12 cellular contexts compared by ENCODE assay signal in the genomic region with DNA sequence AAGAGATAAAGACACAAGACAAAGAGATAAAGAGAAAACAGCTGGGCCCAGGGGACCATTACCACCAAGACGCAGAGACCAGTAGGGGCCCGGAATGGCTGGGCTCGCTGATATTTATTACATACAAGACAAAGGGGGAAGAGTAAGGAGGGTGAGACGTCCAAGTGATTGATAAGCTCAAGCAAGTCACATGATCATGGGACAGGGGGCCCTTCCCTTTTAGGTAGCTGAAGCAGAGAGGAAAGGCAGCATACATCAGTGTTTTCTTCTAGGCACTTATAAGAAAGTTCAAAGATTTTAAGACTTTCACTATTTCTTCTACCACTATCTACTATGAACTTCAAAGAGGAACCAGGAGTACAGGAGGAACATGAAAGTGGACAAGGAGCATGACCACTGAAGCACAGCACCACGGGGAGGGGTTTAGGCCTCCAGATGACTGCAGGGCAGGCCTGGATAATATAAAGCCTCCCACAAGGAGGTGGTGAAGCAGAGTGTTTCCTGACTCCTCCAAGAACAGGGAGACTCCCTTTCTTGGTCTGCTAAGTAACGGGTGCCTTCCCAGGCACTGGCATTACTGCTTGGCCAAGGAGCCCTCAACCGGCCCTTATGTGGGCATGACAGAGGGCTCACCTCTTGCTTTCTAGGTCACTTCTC.
A peak's percentile ranks its signal among the peaks of the same experiment; 100 is the strongest.
DNase-seq lines count a peak whose midpoint lies in the region; ATAC-seq and TF ChIP-seq lines count a peak whose summit lies in the region.
"Had no signal": no experiment of that assay in that cellular context is flagged by ENCODE, and none has a peak within 500 bp of the region (broad histone marks: within the 10 kb centered on the region; RNA-seq: fewer than 3 reads in every experiment).

No MANE protein-coding gene starts in this region.

- no peaks in the 10 kb centered on the region for H3K9me3 ChIP-seq in OCI-LY3 (ENCODE audit: insufficient read depth, low read length)
- H3K9me3 ChIP-seq in esophagus muscularis mucosa, result no peaks in the 10 kb centered on the region
- H3K9me3 ChIP-seq in neuronal stem cell (replicated peaks in 1 of 2; ENCODE audit: control insufficient read depth in 2 of 2, insufficient read depth in 1 of 2, low read depth in 1 of 2, low read length in 2 of 2), result peaks cover 0 to 1% of the 10 kb centered on the region in 2 donors
- H3K9me3 ChIP-seq in effector memory CD4-positive, alpha-beta T cell (ENCODE audit: control insufficient read depth, low read length), result no peaks in the 10 kb centered on the region
- H3K9me3 ChIP-seq: ascending aorta, pancreas had no signal

- peak overlapping the region; percentile 45; the same call in 1 of the 2 replicates for H2AFZ ChIP-seq in OCI-LY3 (ENCODE audit: low read depth, low read length)
- peak overlapping the region; percentile 37 for H2AFZ ChIP-seq in neuronal stem cell (ENCODE audit: low read length)

- no peak overlapping the region for H2BK120ac ChIP-seq in neuronal stem cell (ENCODE audit: low read depth, low read length)

- no peak overlapping the region for H3K4me3 Mint-ChIP-seq in T-cell
- H3K4me3 Mint-ChIP-seq: central memory CD8-positive, alpha-beta T cell had no signal

- no peak overlapping the region for H4K8ac ChIP-seq in neuronal stem cell (ENCODE audit: low read depth, low read length)

- H2BK15ac ChIP-seq in neuronal stem cell (ENCODE audit: low read length), result no peak overlapping the region

- no peaks in the 10 kb centered on the region for H3K79me1 ChIP-seq in neuronal stem cell (ENCODE audit: low read depth, low read length)

- no peak overlapping the region for H3K18ac ChIP-seq in neuronal stem cell (ENCODE audit: low read length)

- no peak for TF ChIP-seq CTCF in 22Rv1 (IDR thresholded peaks at IDR 0.05)
- no peak for TF ChIP-seq CTCF in OCI-LY3 (IDR thresholded peaks at IDR 0.05; ENCODE audit: low read depth, low read length)
- no peak for TF ChIP-seq CTCF in esophagus muscularis mucosa (IDR thresholded peaks at IDR 0.05)

- H3K9ac ChIP-seq in OCI-LY3 (ENCODE audit: low read length), result peak overlapping the region; percentile 43
- H3K9ac ChIP-seq in neuronal stem cell (ENCODE audit: low read depth, low read length, poor library complexity), result no peak overlapping the region

- ATAC-seq in T-cell (replicated peaks in 1 of 4), result no peak
- ATAC-seq in HG02623 (IDR thresholded peaks at IDR 0.05; ENCODE audit: unreplicated experiment), result no peak

- H3K27me3 ChIP-seq in OCI-LY3 (ENCODE audit: low read depth, low read length), result peaks cover 6% of the 10 kb centered on the region
- H3K27me3 ChIP-seq in esophagus muscularis mucosa, result no peaks in the 10 kb centered on the region
- peaks cover 0 to 2% (median 0%) of the 10 kb centered on the region in 3 experiments for H3K27me3 ChIP-seq in neuronal stem cell (ENCODE audit: control insufficient read depth in 3 of 3, insufficient read depth in 3 of 3, low read depth in 1 of 3, low read length in 3 of 3)
- no peaks in the 10 kb centered on the region for H3K27me3 ChIP-seq in effector memory CD4-positive, alpha-beta T cell (replicated peaks; ENCODE audit: control insufficient read depth, insufficient read depth, low read length, poor library complexity, severe bottlenecking)
- H3K27me3 ChIP-seq: ascending aorta, pancreas had no signal

- WGBS in esophagus muscularis mucosa, result 61% methylated on average over 7 of the region's 7 CpGs
- no CpG with 5 or more reads among the region's 7 CpGs for WGBS in neuronal stem cell (ENCODE audit: extremely low coverage in 2 of 2, insufficient read length in 2 of 2, insufficient replicate concordance in 1 of 2), 2 donors

- H3K4me1 ChIP-seq in OCI-LY3 (ENCODE audit: low read length), result peaks cover 16% of the 10 kb centered on the region
- peaks cover 9 to 20% (median 15%) of the 10 kb centered on the region in 4 donors for H3K4me1 ChIP-seq in esophagus muscularis mucosa
- no peaks in the 10 kb centered on the region for H3K4me1 ChIP-seq in neuronal stem cell (ENCODE audit: control insufficient read depth in 2 of 2, insufficient read depth in 1 of 2, low read depth in 1 of 2, low read length in 2 of 2)
- peaks cover 3% of the 10 kb centered on the region for H3K4me1 ChIP-seq in effector memory CD4-positive, alpha-beta T cell (ENCODE audit: control insufficient read depth, insufficient read depth, low read length, poor library complexity, severe bottlenecking)

- H3K79me2 ChIP-seq in OCI-LY3 (ENCODE audit: low read length), result no peaks in the 10 kb centered on the region

- peaks cover 11 to 19% (median 15%) of the 10 kb centered on the region in 3 donors for H3K4me1 Mint-ChIP-seq in T-cell

- DNase-seq in esophagus muscularis mucosa (ENCODE audit: extremely low spot score) (no peak), neuronal stem cell (ENCODE audit: low spot score) (no peak), Ammon's horn (ENCODE audit: low spot score) (no peak), T-cell (no peak)
- DNase-seq in effector memory CD4-positive, alpha-beta T cell, result no peak

- no peak overlapping the region for H3K23ac ChIP-seq in neuronal stem cell (ENCODE audit: low read depth, low read length, poor library complexity)

- H2AK5ac ChIP-seq in neuronal stem cell (ENCODE audit: low read depth, low read length), result no peak overlapping the region

- peak overlapping the region; percentile 34; the same call in 1 of the 2 replicates for H3K4me3 ChIP-seq in OCI-LY3 (ENCODE audit: low read length)
- H3K4me3 ChIP-seq in esophagus muscularis mucosa, result no peak overlapping the region
- H3K4me3 ChIP-seq in neuronal stem cell (ENCODE audit: low read length in 2 of 2), result no peak overlapping the region
- H3K4me3 ChIP-seq in effector memory CD4-positive, alpha-beta T cell (ENCODE audit: insufficient read depth, low read depth, low read length, poor library complexity, severe bottlenecking), result no peak overlapping the region
- H3K4me3 ChIP-seq: ascending aorta, pancreas had no signal

- no peak overlapping the region for H4K91ac ChIP-seq in neuronal stem cell (ENCODE audit: low read depth, low read length, poor library complexity)

- H2BK12ac ChIP-seq in neuronal stem cell (ENCODE audit: low read length), result no peak overlapping the region

- no peak for TF ChIP-seq POLR2A in esophagus muscularis mucosa (IDR thresholded peaks at IDR 0.05; ENCODE audit: low read depth)

- no peak overlapping the region for H3K14ac ChIP-seq in neuronal stem cell (ENCODE audit: low read length)

- H3K4me2 ChIP-seq in OCI-LY3 (ENCODE audit: low read length), result peak overlapping the region; percentile 92
- H3K4me2 ChIP-seq in neuronal stem cell (ENCODE audit: insufficient read depth, low read length, poor library complexity, severe bottlenecking), result no peak overlapping the region

- H3K27ac ChIP-seq in 22Rv1 (0 out of 2 replicates have a peak overlapping the region, but pooled peaks have one; percentile 15), OCI-LY3 (ENCODE audit: low read length) (peak overlapping the region; percentile 58), esophagus muscularis mucosa (replicated peaks in 1 of 4) (peak overlapping the region in 3 of 4 donors; percentile 39 to 59 (median 46)), neuronal stem cell (replicated peaks; ENCODE audit: low read length) (no peak overlapping the region)
- H3K27ac ChIP-seq in effector memory CD4-positive, alpha-beta T cell (ENCODE audit: insufficient read depth, low read length, poor library complexity, severe bottlenecking), result no peak overlapping the region
- H3K27ac ChIP-seq: ascending aorta, pancreas had no signal

- H3K36me3 Mint-ChIP-seq in T-cell, result no peaks in the 10 kb centered on the region
- H3K36me3 Mint-ChIP-seq: CD4-positive, CD25-positive, alpha-beta regulatory T cell had no signal

- H3K4ac ChIP-seq in neuronal stem cell (ENCODE audit: low read length), result no peak overlapping the region

- CTCF ChIA-PET in T-cell (lab: Charles Lee), result interaction anchor here in 1 of 2 donors (0.9 to 1.6 kb wide), 6 partner anchors 19 to 149 kb away, joined by 3 to 6 read pairs (median 4); a partner anchor contains a TSS

- intact Hi-C loops in esophagus muscularis mucosa (cut with DNase I), result loop anchor here (5.0 kb wide), 2 partner anchors 113 to 123 kb away; a partner anchor contains a TSS

- no peak overlapping the region for H3K27ac Mint-ChIP-seq in T-cell
- H3K27ac Mint-ChIP-seq: CD4-positive, CD25-positive, alpha-beta regulatory T cell had no signal

- no peak for TF ChIP-seq EP300 in esophagus muscularis mucosa (IDR thresholded peaks at IDR 0.05)

- POLR2A ChIA-PET in T-cell (lab: Charles Lee), result interaction anchor here (0.6 to 1.2 kb wide), 4 partner anchors 26 to 512 kb away, joined by 3 to 5 read pairs (median 3); no protein-coding TSS in a partner anchor

- H2BK5ac ChIP-seq in neuronal stem cell (ENCODE audit: low read length), result no peak overlapping the region

- no peaks in the 10 kb centered on the region for H3K9me3 Mint-ChIP-seq in T-cell
- H3K9me3 Mint-ChIP-seq: CD4-positive, CD25-positive, alpha-beta regulatory T cell; central memory CD8-positive, alpha-beta T cell had no signal

- peaks cover 0 to 6% of the 10 kb centered on the region in 2 donors for H3K27me3 Mint-ChIP-seq in T-cell

- H4K20me1 ChIP-seq in OCI-LY3 (ENCODE audit: insufficient read depth, low read length), result no peaks in the 10 kb centered on the region

- H3K36me3 ChIP-seq in OCI-LY3 (replicated peaks; ENCODE audit: low read depth, low read length) (no peaks in the 10 kb centered on the region), esophagus muscularis mucosa (no peaks in the 10 kb centered on the region), neuronal stem cell (replicated peaks in 1 of 2; ENCODE audit: control insufficient read depth in 2 of 2, insufficient read depth in 2 of 2, low read length in 2 of 2) (no peaks in the 10 kb centered on the region)
- no peaks in the 10 kb centered on the region for H3K36me3 ChIP-seq in effector memory CD4-positive, alpha-beta T cell (ENCODE audit: control insufficient read depth, insufficient read depth, low read length)
- H3K36me3 ChIP-seq: ascending aorta, pancreas had no signal

Comparison
In these comparisons a context has a peak if more than half of its experiments do, and no peak if none do; other contexts are left out.
1. H3K27ac ChIP-seq: peak in 22Rv1 (single experiment), OCI-LY3 (single experiment) and esophagus muscularis mucosa (3 of 4); none in neuronal stem cell (single experiment) and effector memory CD4-positive, alpha-beta T cell (single experiment).